In genomic region chr7:129041142-129041928, GRCh38 we compare ENCODE assay signal across 13 cellular contexts. TPM values are rescaled to one million over a fixed set of nuclear protein-coding genes. Genes with fewer than 3 reads are reported as not detected.
DNase-seq lines count a peak whose midpoint lies in the region; ATAC-seq and TF ChIP-seq lines count a peak whose summit lies in the region.
"Had no signal": no experiment of that assay in that cellular context is flagged by ENCODE, and none has a peak within 500 bp of the region (broad histone marks: within the 10 kb centered on the region; RNA-seq: fewer than 3 reads in every experiment).

No MANE protein-coding gene starts in this region.

- H3K4me1 Mint-ChIP-seq in T-helper 1 cell treated with Interleukin-12 subunit alpha and Interleukin-12 subunit beta and Interleukin-4 antibody, amounts not matched to agents 30 μg/mL and 1 μg/mL, for 36 hours (ENCODE audit: low read depth) = peaks cover 37% of the 10 kb centered on the region
- peaks cover 60% of the 10 kb centered on the region for H3K4me1 Mint-ChIP-seq in activated B cell treated with CpG ODN at 0.5 μM for 24 hours
- peaks cover 45 to 87% (median 79%) of the 10 kb centered on the region in 7 donors for H3K4me1 Mint-ChIP-seq in naive thymus-derived CD4-positive, alpha-beta T cell

- no peaks in the 10 kb centered on the region for H3K9me3 Mint-ChIP-seq in T-helper 1 cell treated with Interleukin-12 subunit alpha and Interleukin-12 subunit beta and Interleukin-4 antibody, amounts not matched to agents 30 μg/mL and 1 μg/mL, for 36 hours
- H3K9me3 Mint-ChIP-seq in activated B cell treated with CpG ODN at 0.5 μM for 24 hours = no peaks in the 10 kb centered on the region
- H3K9me3 Mint-ChIP-seq in naive thymus-derived CD4-positive, alpha-beta T cell = peaks cover 0 to 6% (median 0%) of the 10 kb centered on the region in 11 donors

- H3K4me3 ChIP-seq in H7 (ENCODE audit: insufficient read depth, low read depth, low read length) = no peak overlapping the region
- no peak overlapping the region for H3K4me3 ChIP-seq in naive thymus-derived CD4-positive, alpha-beta T cell (ENCODE audit: low read length)
- H3K4me3 ChIP-seq: PC-9, tibial artery had no signal

- H3K4me1 ChIP-seq in naive thymus-derived CD4-positive, alpha-beta T cell (ENCODE audit: control insufficient read depth in 2 of 2, insufficient read depth in 2 of 2, low read length in 2 of 2) = peaks cover 14 to 16% of the 10 kb centered on the region in 2 donors

- ATAC-seq in activated B cell treated with CpG ODN at 0.5 μM for 24 hours (ENCODE audit: low read depth) = no peak
- no peak for ATAC-seq in naive thymus-derived CD4-positive, alpha-beta T cell

- intact Hi-C loops in activated B cell treated with CpG ODN at 0.5 μM for 24 hours (cut with micrococcal nuclease) = no loop called here
- intact Hi-C loops in naive thymus-derived CD4-positive, alpha-beta T cell (cut with micrococcal nuclease) = no loop called here

- CTCF ChIA-PET in activated B cell treated with CpG ODN at 0.5 μM for 24 hours (lab: Charles Lee) = interaction anchor here (0.9 kb wide), 1 partner anchor 49 kb away, joined by 3 read pairs; no protein-coding TSS in a partner anchor
- CTCF ChIA-PET in naive thymus-derived CD4-positive, alpha-beta T cell (lab: Charles Lee) = interaction anchor here (0.6 kb wide), 1 partner anchor 1873 kb away, joined by 3 read pairs; no protein-coding TSS in a partner anchor

- no peak overlapping the region for H3K27ac ChIP-seq in naive thymus-derived CD4-positive, alpha-beta T cell (ENCODE audit: low read depth, low read length)
- H3K27ac ChIP-seq: PC-9, tibial artery had no signal

- TF ChIP-seq CTCF in activated B cell treated with CpG ODN at 0.5 μM for 24 hours (IDR thresholded peaks at IDR 0.05) = no peak

- no peaks in the 10 kb centered on the region for H3K9me3 ChIP-seq in naive thymus-derived CD4-positive, alpha-beta T cell (ENCODE audit: control insufficient read depth in 2 of 3, low read length in 3 of 3)
- H3K9me3 ChIP-seq: tibial artery had no signal

- H3K27me3 Mint-ChIP-seq in T-helper 1 cell treated with Interleukin-12 subunit alpha and Interleukin-12 subunit beta and Interleukin-4 antibody, amounts not matched to agents 30 μg/mL and 1 μg/mL, for 36 hours (ENCODE audit: low read depth) = no peaks in the 10 kb centered on the region
- no peaks in the 10 kb centered on the region for H3K27me3 Mint-ChIP-seq in activated B cell treated with CpG ODN at 0.5 μM for 24 hours
- no peaks in the 10 kb centered on the region for H3K27me3 Mint-ChIP-seq in naive thymus-derived CD4-positive, alpha-beta T cell

- POLR2A ChIA-PET in activated B cell treated with CpG ODN at 0.5 μM for 24 hours (lab: Charles Lee) = interaction anchor here (1.3 to 1.6 kb wide), 2 partner anchors 10 to 14 kb away, joined by 3 to 9 read pairs; partner anchors contain the start of gene TNPO3
- POLR2A ChIA-PET in naive thymus-derived CD4-positive, alpha-beta T cell (lab: Charles Lee) = no interaction called here

- no peaks in the 10 kb centered on the region for H3K27me3 ChIP-seq in H7 (ENCODE audit: control insufficient read depth, insufficient read depth, low read length)
- H3K27me3 ChIP-seq in naive thymus-derived CD4-positive, alpha-beta T cell (ENCODE audit: control insufficient read depth in 2 of 2, insufficient read depth in 2 of 2, low read length in 2 of 2) = no peaks in the 10 kb centered on the region
- H3K27me3 ChIP-seq: tibial artery had no signal

- H3K27ac Mint-ChIP-seq in T-helper 1 cell treated with Interleukin-12 subunit alpha and Interleukin-12 subunit beta and Interleukin-4 antibody, amounts not matched to agents 30 μg/mL and 1 μg/mL, for 36 hours = peak overlapping the region; percentile 12
- H3K27ac Mint-ChIP-seq in activated B cell treated with CpG ODN at 0.5 μM for 24 hours = peak overlapping the region; percentile 54
- peak overlapping the region in 7 of 9 donors; percentile 0 to 71 (median 26) for H3K27ac Mint-ChIP-seq in naive thymus-derived CD4-positive, alpha-beta T cell

- H3K4me3 Mint-ChIP-seq in T-helper 1 cell treated with Interleukin-12 subunit alpha and Interleukin-12 subunit beta and Interleukin-4 antibody, amounts not matched to agents 30 μg/mL and 1 μg/mL, for 36 hours = no peak overlapping the region
- H3K4me3 Mint-ChIP-seq in activated B cell treated with CpG ODN at 0.5 μM for 24 hours = no peak overlapping the region
- peak overlapping the region in 4 of 10 donors; percentile 4 to 53 (median 22) for H3K4me3 Mint-ChIP-seq in naive thymus-derived CD4-positive, alpha-beta T cell

- DNase-seq in T-helper 1 cell (no peak), H7 (peak; percentile 21), activated B cell treated with CpG ODN at 0.5 μM for 24 hours (no peak), glomerular visceral epithelial cell (ENCODE audit: extremely low spot score) (no peak), NCI-H2029 (lab: John Stamatoyannopoulos, UW) (no peak)
- DNase-seq in naive thymus-derived CD4-positive, alpha-beta T cell = no peak
- no peak for DNase-seq in activated CD4-positive, CD25-positive, alpha-beta regulatory T cell treated with anti-CD3 and anti-CD28 coated beads, Interleukin-2, amount 50 U/mL, for 72 hours
- DNase-seq: 8988T, kidney glomerular epithelial cell, NCI-H2171 treated with DMSO at 0.1 percent for 48 hours, PC-9, tibial artery had no signal

- peaks cover 29% of the 10 kb centered on the region for H3K36me3 Mint-ChIP-seq in T-helper 1 cell treated with Interleukin-12 subunit alpha and Interleukin-12 subunit beta and Interleukin-4 antibody, amounts not matched to agents 30 μg/mL and 1 μg/mL, for 36 hours (ENCODE audit: low read depth)
- peaks cover 54% of the 10 kb centered on the region for H3K36me3 Mint-ChIP-seq in activated B cell treated with CpG ODN at 0.5 μM for 24 hours (ENCODE audit: low read depth)
- peaks cover 15 to 40% (median 29%) of the 10 kb centered on the region in 5 donors for H3K36me3 Mint-ChIP-seq in naive thymus-derived CD4-positive, alpha-beta T cell

- H3K36me3 ChIP-seq in H7 (replicated peaks; ENCODE audit: control insufficient read depth, insufficient read depth, low read length) = peaks cover 3% of the 10 kb centered on the region
- H3K36me3 ChIP-seq in naive thymus-derived CD4-positive, alpha-beta T cell (ENCODE audit: control insufficient read depth in 2 of 3, insufficient read depth in 3 of 3, low read length in 3 of 3) = peaks cover 9 to 26% (median 22%) of the 10 kb centered on the region in 3 experiments

RNA-seq across cellular contexts. Expression of gene TNPO3, which starts 13.6 kb away (rescaled TPM):
- total RNA-seq in H7 (2014; rRNA removed; shearing (Covaris generic)) = 98.0 and 108 TPM in 2 replicates
- 50.8 and 56.2 TPM in 2 replicates for total RNA-seq in activated B cell treated with CpG ODN at 0.5 μM for 24 hours
- total RNA-seq in naive thymus-derived CD4-positive, alpha-beta T cell = 10 to 100 TPM; 28.6 to 40.6 (median 39.6) TPM
- 10 to 100 TPM; 30.4 to 37.7 TPM for polyA plus RNA-seq in naive thymus-derived CD4-positive, alpha-beta T cell
